Comparison of ENCODE assay signal across 6 cellular contexts in genomic region chr11:65898656-65899355, GRCh38. TPM values are rescaled to one million over a fixed set of nuclear protein-coding genes. Genes with fewer than 3 reads are reported as not detected.
DNase-seq lines count a peak whose midpoint lies in the region; ATAC-seq, FAIRE-seq and TF ChIP-seq lines count a peak whose summit lies in the region.

No MANE protein-coding gene starts in this region.

- ATAC-seq in gastrocnemius medialis: no peak

- H3K79me2 ChIP-seq in H1 (ENCODE audit: control insufficient read depth in 1 of 2, insufficient read depth in 2 of 2, low read length in 2 of 2): no peaks in the 10 kb centered on the region

- TF ChIP-seq RAD21 in H1 (IDR thresholded peaks at IDR 0.05 in 1 of 2, conservative IDR thresholded peaks at IDR 0.05 in 1 of 2; ENCODE audit: low read depth in 2 of 2, low read length in 2 of 2): no peak

- peak overlapping the region; percentile 80 for H4K91ac ChIP-seq in H1 (replicated peaks; ENCODE audit: insufficient read length, low read length)

- H4K5ac ChIP-seq in H1 (ENCODE audit: insufficient read length, low read depth, low read length): no peak overlapping the region

- H3K4me1 ChIP-seq in H1 (replicated peaks in 1 of 4; ENCODE audit: control insufficient read depth in 3 of 4, insufficient read depth in 4 of 4, low read length in 3 of 4) (peaks cover 3 to 11% (median 8%) of the 10 kb centered on the region in 4 experiments; a peak in 6 of 7 replicates), gastrocnemius medialis (peaks cover 0 to 11% of the 10 kb centered on the region in 2 donors)

- H3K27ac ChIP-seq in H1 (ENCODE audit: low read depth, low read length) (no peak overlapping the region), gastrocnemius medialis (peak overlapping the region in 2 of 4 donors; percentile 37 to 63)

- peak overlapping the region; percentile 78 to 89 for H3K4me2 ChIP-seq in H1 (ENCODE audit: insufficient read depth in 1 of 2, low read depth in 2 of 2, low read length in 2 of 2)

- peaks cover 9% of the 10 kb centered on the region; the same call in 1 of the 2 replicates for H3K23me2 ChIP-seq in H1 (ENCODE audit: low read depth, low read length)

- TF ChIP-seq EP300 in H1 (IDR thresholded peaks at IDR 0.05; ENCODE audit: borderline replicate concordance in 1 of 2, low read depth in 2 of 2, low read length in 2 of 2): no peak

- POLR2A ChIA-PET in H1 (lab: Charles Lee; ENCODE audit: partially characterized antibody): interaction anchor here (1.1 to 3.7 kb wide), 7 partner anchors 8 to 187 kb away, joined by 3 to 18 read pairs (median 5); partner anchors contain the start of genes BANF1, CCDC85B, CFL1 and EFEMP2

- peaks cover 15 to 41% (median 35%) of the 10 kb centered on the region in 4 experiments for H3K27me3 ChIP-seq in H1 (replicated peaks in 1 of 4; ENCODE audit: control insufficient read depth in 3 of 4, extremely low read depth in 1 of 4, insufficient read depth in 3 of 4, low read length in 3 of 4)
- peaks cover 12 to 26% (median 16%) of the 10 kb centered on the region in 3 donors for H3K27me3 ChIP-seq in gastrocnemius medialis

- no peaks in the 10 kb centered on the region for H3K9me3 ChIP-seq in H1 (ENCODE audit: insufficient read depth in 2 of 2, low read depth in 1 of 2, low read length in 1 of 2)
- H3K9me3 ChIP-seq in gastrocnemius medialis: no peaks in the 10 kb centered on the region

- DNase-seq in NB4 (ENCODE audit: low read depth) (no peak), H1 (ENCODE audit: low read depth in 1 of 2, low spot score in 2 of 2) (no peak), gastrocnemius medialis (no peak), RKO (ENCODE audit: low spot score) (no peak), NCI-H1930 (lab: John Stamatoyannopoulos, UW) (no peak), superior temporal gyrus (ENCODE audit: extremely low spot score) (no peak)

- CTCF ChIA-PET in H1 (lab: Charles Lee; ENCODE audit: partially characterized antibody): interaction anchor here (0.7 to 9.7 kb wide), 11 partner anchors 11 to 305 kb away, joined by 3 to 150 read pairs (median 3); partner anchors contain the start of genes CCDC85B, FIBP and MUS81

- no peak overlapping the region for H2BK15ac ChIP-seq in H1 (ENCODE audit: low read length)

- no peak overlapping the region for H3K14ac ChIP-seq in H1 (ENCODE audit: insufficient read length)

- H3K4me3 ChIP-seq in NB4 (ENCODE audit: low read depth, low read length) (peak overlapping the region; percentile 90), H1 (ENCODE audit: extremely low read depth in 1 of 4, insufficient read depth in 2 of 4, low read depth in 3 of 4, low read length in 4 of 4) (peak overlapping the region; percentile 39 to 71 (median 52)), gastrocnemius medialis (peak overlapping the region; percentile 43 to 71 (median 64))

- H2BK120ac ChIP-seq in H1 (replicated peaks; ENCODE audit: low read depth, low read length): peak overlapping the region; percentile 95

- WGBS in H1 (ENCODE audit: extremely low coverage in 1 of 2, insufficient coverage in 1 of 2, insufficient read length in 1 of 2, insufficient replicate concordance in 2 of 2, low coverage in 1 of 2, low lambda C conversion rate in 2 of 2, missing lambda C conversion rate in 1 of 2), 2 experiments: 24% methylated on average over 28 of the region's 28 CpGs; no CpG with 5 or more reads in 1 of the 2 experiments

- TF ChIP-seq POLR2A in NB4 (IDR thresholded peaks at IDR 0.05; ENCODE audit: extremely low read depth, insufficient read length) (no peak), H1 (IDR thresholded peaks at IDR 0.05; ENCODE audit: control extremely low read depth in 1 of 2, low read depth in 2 of 2, low read length in 2 of 2) (no peak), gastrocnemius medialis (IDR thresholded peaks at IDR 0.05) (peak in 1 of 2 donors; percentile 50)

- H3K79me1 ChIP-seq in H1 (ENCODE audit: low read depth, low read length): no peaks in the 10 kb centered on the region; the same call in 1 of the 2 replicates

- H2BK12ac ChIP-seq in H1 (ENCODE audit: low read depth, low read length): no peak overlapping the region

- H2BK20ac ChIP-seq in H1 (ENCODE audit: low read length): no peak overlapping the region

- peak overlapping the region; percentile 16; the same call in 1 of the 2 replicates for H2BK5ac ChIP-seq in H1 (ENCODE audit: low read depth, low read length)

- peak overlapping the region in 3 of 4 experiments; percentile 13 to 43 (median 13); a peak in 2 of 7 replicates for H3K9ac ChIP-seq in H1 (replicated peaks in 1 of 4; ENCODE audit: extremely low read depth in 1 of 4, low read depth in 3 of 4, low read length in 3 of 4)

- peak overlapping the region; percentile 91 for H4K8ac ChIP-seq in H1 (ENCODE audit: extremely low read depth, insufficient read depth, low read length)

- H3K36me3 ChIP-seq in H1 (ENCODE audit: control insufficient read depth in 2 of 4, insufficient read depth in 4 of 4, low read length in 3 of 4): no peaks in the 10 kb centered on the region
- H3K36me3 ChIP-seq in gastrocnemius medialis: no peaks in the 10 kb centered on the region

- in situ Hi-C loops in gastrocnemius medialis (cut with MboI; ENCODE audit: low sequenced_read_pairs in 4 of 4): no loop called here

- no peak overlapping the region for H3K4ac ChIP-seq in H1 (replicated peaks; ENCODE audit: insufficient read length, low read depth, low read length)

- H4K20me1 ChIP-seq in H1 (replicated peaks in 1 of 2; ENCODE audit: control insufficient read depth in 1 of 2, insufficient read depth in 2 of 2, low read length in 2 of 2): peaks cover 0 to 4% of the 10 kb centered on the region in 2 experiments

- H3K23ac ChIP-seq in H1 (ENCODE audit: insufficient read length): no peak overlapping the region

- intact Hi-C loops in gastrocnemius medialis (cut with DNase I; ENCODE audit: low total_unique reads): no loop called here

- H2AFZ ChIP-seq in H1 (ENCODE audit: low read length): no peak overlapping the region; the same call in 1 of the 2 replicates

- FAIRE-seq in H1 (lab: Jason Lieb, UNC): no peak

- peak overlapping the region; percentile 65; the same call in 1 of the 2 replicates for H2AK5ac ChIP-seq in H1 (ENCODE audit: low read depth, low read length)

- H3K18ac ChIP-seq in H1 (ENCODE audit: extremely low read depth, low read length): peak overlapping the region; percentile 87

- no peak overlapping the region for H3K56ac ChIP-seq in H1 (replicated peaks; ENCODE audit: insufficient read length, low read depth, low read length)

- no peak for TF ChIP-seq CTCF in NB4 (IDR thresholded peaks at IDR 0.05; ENCODE audit: low read depth, low read length)
- TF ChIP-seq CTCF in H1 (IDR thresholded peaks at IDR 0.05; ENCODE audit: control extremely low read depth in 1 of 3, insufficient read depth in 1 of 3, low read depth in 1 of 3, low read length in 3 of 3): no peak
- no peak for TF ChIP-seq CTCF in gastrocnemius medialis (IDR thresholded peaks at IDR 0.05 in 4 of 5, conservative IDR thresholded peaks at IDR 0.05 in 1 of 5)

RNA-seq across cellular contexts. Expression of gene FOSL1, which starts 1.4 kb away (rescaled TPM):
- 6.3 and 7.5 TPM in 2 replicates for total RNA-seq in H1 (2021; fragmentation: NEBNext Ultra II Directional; extraction: Animal tissue kit (Norgen Biotek cat#: 25700))
- 7.2 and 11.6 TPM in 2 replicates for polyA plus RNA-seq in H1 (2011; rRNA removed)
- polyA plus RNA-seq in H1 (2011; cell fraction: cytosol; rRNA removed): 2.7 TPM
- polyA plus RNA-seq in H1 (2011; cell fraction: nucleus; rRNA removed): 5.9 TPM
- 11.9 to 15.6 TPM (median 13.5 TPM) in 4 replicates for polyA plus RNA-seq in H1 (2012, experiment 1 of 2)
- 15.1 TPM for polyA plus RNA-seq in H1 (2012, experiment 2 of 2)
- polyA plus RNA-seq in H1 (2013, experiment 1 of 2): 9.5 TPM
- 9.6 TPM for polyA plus RNA-seq in H1 (2013, experiment 2 of 2)
- 2.1 and 3.9 TPM in 2 replicates for polyA minus RNA-seq in H1 (2011; rRNA and poly(A)+ RNA removed)
- 5.4 TPM for polyA minus RNA-seq in H1 (2011; cell fraction: cytosol; rRNA and poly(A)+ RNA removed)
- polyA minus RNA-seq in H1 (2011; cell fraction: nucleus; rRNA and poly(A)+ RNA removed): 7.3 TPM
- total RNA-seq in gastrocnemius medialis: 1 to 10 TPM in 3 of 4 donors, under 1 TPM in 1; 0.36 to 9.3 (median 5.2) TPM

RNA-seq across cellular contexts. Expression of gene CCDC85B, which starts 8.3 kb away (rescaled TPM):
- total RNA-seq in H1 (2021; fragmentation: NEBNext Ultra II Directional; extraction: Animal tissue kit (Norgen Biotek cat#: 25700)): 30.8 and 33.3 TPM in 2 replicates
- polyA plus RNA-seq in H1 (2011; rRNA removed): 19.8 and 40.6 TPM in 2 replicates
- polyA plus RNA-seq in H1 (2011; cell fraction: cytosol; rRNA removed): 33.5 TPM
- 25.8 TPM for polyA plus RNA-seq in H1 (2011; cell fraction: nucleus; rRNA removed)
- polyA plus RNA-seq in H1 (2012, experiment 1 of 2): 14.8 to 26.4 TPM (median 24.8 TPM) in 4 replicates
- 19.6 TPM for polyA plus RNA-seq in H1 (2012, experiment 2 of 2)
- polyA plus RNA-seq in H1 (2013, experiment 1 of 2): 16.6 TPM
- polyA plus RNA-seq in H1 (2013, experiment 2 of 2): 16.3 TPM
- polyA minus RNA-seq in H1 (2011; rRNA and poly(A)+ RNA removed): 0.29 and 0.76 TPM in 2 replicates
- 19.7 TPM for polyA minus RNA-seq in H1 (2011; cell fraction: cytosol; rRNA and poly(A)+ RNA removed)
- 14.3 TPM for polyA minus RNA-seq in H1 (2011; cell fraction: nucleus; rRNA and poly(A)+ RNA removed)
- total RNA-seq in gastrocnemius medialis: 10 to 100 TPM; 25.4 to 81.3 (median 42.4) TPM

RNA-seq across cellular contexts. Expression of gene FIBP, which starts 10.5 kb away (rescaled TPM):
- 74.3 and 79.9 TPM in 2 replicates for total RNA-seq in H1 (2021; fragmentation: NEBNext Ultra II Directional; extraction: Animal tissue kit (Norgen Biotek cat#: 25700))
- 173 and 184 TPM in 2 replicates for polyA plus RNA-seq in H1 (2011; rRNA removed)
- 127 TPM for polyA plus RNA-seq in H1 (2011; cell fraction: cytosol; rRNA removed)
- 233 TPM for polyA plus RNA-seq in H1 (2011; cell fraction: nucleus; rRNA removed)
- 82.7 to 114 TPM (median 111 TPM) in 4 replicates for polyA plus RNA-seq in H1 (2012, experiment 1 of 2)
- 151 TPM for polyA plus RNA-seq in H1 (2012, experiment 2 of 2)
- 79.7 TPM for polyA plus RNA-seq in H1 (2013, experiment 1 of 2)
- polyA plus RNA-seq in H1 (2013, experiment 2 of 2): 83.5 TPM
- 87.2 and 105 TPM in 2 replicates for polyA minus RNA-seq in H1 (2011; rRNA and poly(A)+ RNA removed)
- 89.1 TPM for polyA minus RNA-seq in H1 (2011; cell fraction: cytosol; rRNA and poly(A)+ RNA removed)
- polyA minus RNA-seq in H1 (2011; cell fraction: nucleus; rRNA and poly(A)+ RNA removed): 101 TPM
- 10 to 100 TPM; 39.6 to 79.3 (median 53.0) TPM for total RNA-seq in gastrocnemius medialis

RNA-seq across cellular contexts. Expression of gene CTSW, which starts 19.2 kb away (rescaled TPM):
- total RNA-seq in H1 (2021; fragmentation: NEBNext Ultra II Directional; extraction: Animal tissue kit (Norgen Biotek cat#: 25700)): not detected in 2 replicates
- polyA plus RNA-seq in H1 (2011; rRNA removed): not detected in 2 replicates
- polyA plus RNA-seq in H1 (2011; cell fraction: cytosol; rRNA removed): not detected
- not detected for polyA plus RNA-seq in H1 (2011; cell fraction: nucleus; rRNA removed)
- not detected in 4 replicates for polyA plus RNA-seq in H1 (2012, experiment 1 of 2)
- not detected for polyA plus RNA-seq in H1 (2012, experiment 2 of 2)
- not detected for polyA plus RNA-seq in H1 (2013, experiment 1 of 2)
- polyA plus RNA-seq in H1 (2013, experiment 2 of 2): not detected
- polyA minus RNA-seq in H1 (2011; rRNA and poly(A)+ RNA removed): not detected in 2 replicates
- not detected for polyA minus RNA-seq in H1 (2011; cell fraction: cytosol; rRNA and poly(A)+ RNA removed)
- polyA minus RNA-seq in H1 (2011; cell fraction: nucleus; rRNA and poly(A)+ RNA removed): not detected
- under 1 TPM in 3 of 4 donors, not detected in 1; 0.20 to 0.49 (median 0.32) TPM for total RNA-seq in gastrocnemius medialis

RNA-seq across cellular contexts. Expression of gene C11orf68, which starts 20.1 kb away (rescaled TPM):
- total RNA-seq in H1 (2021; fragmentation: NEBNext Ultra II Directional; extraction: Animal tissue kit (Norgen Biotek cat#: 25700)): 24.0 and 24.1 TPM in 2 replicates
- 51.2 and 68.5 TPM in 2 replicates for polyA plus RNA-seq in H1 (2011; rRNA removed)
- polyA plus RNA-seq in H1 (2011; cell fraction: cytosol; rRNA removed): 36.5 TPM
- polyA plus RNA-seq in H1 (2011; cell fraction: nucleus; rRNA removed): 43.6 TPM
- 16.5 to 29.7 TPM (median 28.5 TPM) in 4 replicates for polyA plus RNA-seq in H1 (2012, experiment 1 of 2)
- polyA plus RNA-seq in H1 (2012, experiment 2 of 2): 29.4 TPM
- 19.3 TPM for polyA plus RNA-seq in H1 (2013, experiment 1 of 2)
- 17.8 TPM for polyA plus RNA-seq in H1 (2013, experiment 2 of 2)
- 16.8 and 23.2 TPM in 2 replicates for polyA minus RNA-seq in H1 (2011; rRNA and poly(A)+ RNA removed)
- 22.9 TPM for polyA minus RNA-seq in H1 (2011; cell fraction: cytosol; rRNA and poly(A)+ RNA removed)
- polyA minus RNA-seq in H1 (2011; cell fraction: nucleus; rRNA and poly(A)+ RNA removed): 24.1 TPM
- 10 to 100 TPM; 20.8 to 30.7 (median 23.9) TPM for total RNA-seq in gastrocnemius medialis
